8 cellular contexts compared by ENCODE assay signal in the genomic region with DNA sequence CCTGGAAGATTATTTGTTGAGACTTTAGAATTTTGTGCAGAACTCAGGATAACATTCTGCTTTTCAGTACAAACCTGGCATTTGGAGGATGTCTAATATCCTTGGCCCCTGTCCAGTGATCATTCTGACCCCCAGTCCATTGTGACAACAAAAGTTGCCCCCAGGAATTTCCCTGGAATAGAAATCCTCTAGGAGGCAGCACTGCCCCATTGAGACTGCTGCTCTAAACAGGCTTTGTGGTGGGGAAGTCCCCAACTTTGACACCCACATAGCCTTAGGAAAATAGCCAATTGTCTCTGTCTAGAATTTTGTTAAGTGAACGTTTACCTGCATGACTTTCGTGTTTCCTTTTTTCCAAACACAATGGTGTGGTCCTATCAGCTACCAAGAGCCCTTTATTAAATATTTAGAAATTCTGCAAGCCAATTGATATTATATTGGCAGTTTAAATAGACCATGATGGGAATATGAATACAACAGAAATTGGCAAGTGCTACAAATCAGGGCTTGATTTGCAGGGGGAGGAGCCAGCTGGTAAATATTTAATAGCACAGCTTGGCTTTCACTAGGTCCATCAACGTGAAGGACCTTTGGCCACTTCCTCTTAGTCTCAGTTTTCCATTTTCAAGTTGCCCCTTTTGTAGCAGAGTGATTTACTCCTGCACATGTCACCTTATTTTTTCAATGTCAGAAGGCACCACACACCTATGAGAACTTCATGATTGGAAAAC.
A peak's percentile ranks its signal among the peaks of the same experiment; 100 is the strongest.
DNase-seq lines count a peak whose midpoint lies in the region; ATAC-seq and TF ChIP-seq lines count a peak whose summit lies in the region.

No MANE protein-coding gene starts in this region.

- H3K27ac Mint-ChIP-seq in Calu3 (ENCODE audit: unreplicated experiment) = no peak overlapping the region

- TF ChIP-seq POLR2A in esophagus muscularis mucosa (IDR thresholded peaks at IDR 0.05; ENCODE audit: low read depth) = no peak

- H3K4me3 ChIP-seq in esophagus muscularis mucosa = no peak overlapping the region

- peak; percentile 84 for ATAC-seq in GM21447 (IDR thresholded peaks at IDR 0.05; ENCODE audit: unreplicated experiment)

- H3K27me3 ChIP-seq in esophagus muscularis mucosa = no peaks in the 10 kb centered on the region

- no peak overlapping the region for H3K27ac ChIP-seq in esophagus muscularis mucosa (replicated peaks in 1 of 4)

- H3K4me1 ChIP-seq in esophagus muscularis mucosa = no peaks in the 10 kb centered on the region

- 72% methylated on average over 3 of the region's 3 CpGs for WGBS in esophagus muscularis mucosa

- H3K36me3 ChIP-seq in esophagus muscularis mucosa = no peaks in the 10 kb centered on the region

- peaks cover 0 to 6% (median 0%) of the 10 kb centered on the region in 4 donors for H3K9me3 ChIP-seq in esophagus muscularis mucosa

- H3K4me1 Mint-ChIP-seq in Calu3 (ENCODE audit: low read depth, unreplicated experiment) = no peaks in the 10 kb centered on the region

- no TSS peak for BruUV-seq in Calu3 (replicated peaks; lab: Mats Ljungman, UMichigan)

- no peaks in the 10 kb centered on the region for H3K36me3 Mint-ChIP-seq in Calu3 (ENCODE audit: insufficient read depth, unreplicated experiment)

- no peaks in the 10 kb centered on the region for H3K9me3 Mint-ChIP-seq in Calu3 (ENCODE audit: low read depth, unreplicated experiment)

- H3K4me3 Mint-ChIP-seq in Calu3 (ENCODE audit: low read depth, unreplicated experiment) = no peak overlapping the region

- CTCF ChIA-PET in Calu3 (lab: Charles Lee) = interaction anchor here (0.7 to 1.0 kb wide), 3 partner anchors 123 to 452 kb away, joined by 3 to 4 read pairs (median 4); no protein-coding TSS in a partner anchor

- no peak for TF ChIP-seq EP300 in esophagus muscularis mucosa (IDR thresholded peaks at IDR 0.05)

- intact Hi-C loops in Calu3 (cut with micrococcal nuclease; ENCODE audit: unreplicated experiment) (loop anchor here (5.0 kb wide), 1 partner anchor 449 kb away; no protein-coding TSS in a partner anchor), esophagus muscularis mucosa (cut with DNase I) (no loop called here)

- H3K27me3 Mint-ChIP-seq in Calu3 (ENCODE audit: unreplicated experiment) = no peaks in the 10 kb centered on the region

- peak; percentile 34 for DNase-seq in Calu3
- peak; percentile 24 for DNase-seq in NCI-H226
- no peak for DNase-seq in esophagus muscularis mucosa (ENCODE audit: extremely low spot score)
- DNase-seq in putamen (ENCODE audit: low spot score) = peak; percentile 58
- no peak for DNase-seq in activated T-cell treated with anti-CD3 and anti-CD28 coated beads for 4 hours
- DNase-seq in stimulated activated CD4-positive, alpha-beta T cell treated with anti-CD3 and anti-CD28 coated beads, Interleukin-1b, Interleukin-23, amount 100 ng/mL, for 48 hours = no peak
- no peak for DNase-seq in SHP77 (lab: John Stamatoyannopoulos, UW)

- TF ChIP-seq CTCF in Calu3 (IDR thresholded peaks at IDR 0.05; ENCODE audit: unreplicated experiment) (no peak), esophagus muscularis mucosa (IDR thresholded peaks at IDR 0.05) (peak in 2 of 3 experiments; percentile 29 to 57)

Comparison
In these comparisons a context has a peak if more than half of its experiments do, and no peak if none do; other contexts are left out.
1. DNase-seq: peak in Calu3 (single experiment), NCI-H226 (single experiment) and putamen (single experiment); none in esophagus muscularis mucosa (single experiment), activated T-cell treated with anti-CD3 and anti-CD28 coated beads for 4 hours (single experiment), stimulated activated CD4-positive, alpha-beta T cell treated with anti-CD3 and anti-CD28 coated beads, Interleukin-1b, Interleukin-23, amount 100 ng/mL, for 48 hours (single experiment) and SHP77 (0 of 2).